ENCODE assay signal across 24 cellular contexts in the genomic region with DNA sequence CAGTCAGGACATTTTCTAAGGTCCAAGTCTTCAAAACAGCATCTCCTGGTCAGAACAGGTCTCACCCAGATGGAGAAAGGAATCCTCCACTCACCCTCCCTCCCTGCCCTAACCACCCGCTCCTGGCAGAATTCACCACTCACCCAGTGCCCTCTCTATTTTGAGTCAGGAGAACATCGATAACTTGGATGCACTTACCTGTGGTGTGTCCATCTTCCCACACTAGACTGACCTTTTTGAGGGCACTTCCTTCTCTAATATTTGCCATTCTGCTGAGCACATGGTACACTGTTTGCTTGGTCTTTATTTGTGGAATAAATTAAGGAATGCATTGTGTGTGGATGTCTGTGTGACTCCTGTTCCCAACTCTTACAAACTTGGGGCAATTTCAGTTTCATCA.
DNase-seq lines count a peak whose midpoint lies in the region; ATAC-seq, FAIRE-seq and TF ChIP-seq lines count a peak whose summit lies in the region.
"Had no signal": no experiment of that assay in that cellular context is flagged by ENCODE, and none has a peak within 500 bp of the region (broad histone marks: within the 10 kb centered on the region; RNA-seq: fewer than 3 reads in every experiment).

No MANE protein-coding gene starts in this region.

- H3K36me3 ChIP-seq in pancreas, result no peaks in the 10 kb centered on the region
- H3K36me3 ChIP-seq: BE2C; BLaER1 treated with 17β-estradiol and CSF1 and Interleukin-3, amounts not matched to agents 10 nM and 100 nM had no signal

- FAIRE-seq in pancreas (lab: Jason Lieb, UNC), result no peak
- FAIRE-seq: A549, GM12878, GM19239, H1 had no signal

- WGBS in pancreas, 2 donors, result 42 to 50% methylated on average over 2 of the region's 2 CpGs

- peak; percentile 82 for ATAC-seq in left lobe of liver
- ATAC-seq in pancreas, result peak; percentile 43 to 85 (median 59)
- no peak for ATAC-seq in HG03442 (IDR thresholded peaks at IDR 0.05; ENCODE audit: unreplicated experiment)
- ATAC-seq: A549, GM12878 had no signal

- intact Hi-C loops in pancreas (cut with DNase I), result no loop called here

- peaks cover 4 to 8% (median 6%) of the 10 kb centered on the region in 3 donors for H3K4me1 ChIP-seq in pancreas
- H3K4me1 ChIP-seq: A549, BE2C had no signal

- no peaks in the 10 kb centered on the region for H3K9me3 ChIP-seq in pancreas
- H3K9me3 ChIP-seq: A549; BE2C; BLaER1 treated with 17β-estradiol and CSF1 and Interleukin-3, amounts not matched to agents 10 nM and 100 nM had no signal

- peak overlapping the region; percentile 29 for H3K27ac ChIP-seq in C4-2B
- peak overlapping the region in 2 of 4 donors; percentile 33 to 75 for H3K27ac ChIP-seq in pancreas
- H3K27ac ChIP-seq: A549; BLaER1 treated with 17β-estradiol and CSF1 and Interleukin-3, amounts not matched to agents 10 nM and 100 nM; GM23248 had no signal

- H3K4me3 ChIP-seq in pancreas, result no peak overlapping the region
- H3K4me3 ChIP-seq: A549; BLaER1 treated with 17β-estradiol and CSF1 and Interleukin-3, amounts not matched to agents 10 nM and 100 nM; GM12878; GM23248 had no signal

- DNase-seq in SIG-M5 treated with dmso at 0.1 percent for 504 hours (lab: John Stamatoyannopoulos, UW; ENCODE audit: unreplicated experiment) (peak; percentile 19), SIG-M5 (lab: John Stamatoyannopoulos, UW) (no peak), left lobe of liver (ENCODE audit: low spot score) (peak; percentile 59), pancreas (peak in 2 of 6 donors; percentile 66 to 80)
- DNase-seq in activated CD4-positive, alpha-beta T cell treated with anti-CD3 and anti-CD28 coated beads, Interleukin-2, amount 50 U/mL, for 1 hour, result no peak
- DNase-seq: 8988T; ACHN; AML-193; BE2C; Calu3; CD4-positive, alpha-beta memory T cell; COR-L47; EL; GDM1; GM23248; H7; HCEC 1CT had no signal

- no peak for TF ChIP-seq CTCF in C4-2B (conservative IDR thresholded peaks at IDR 0.05)
- TF ChIP-seq CTCF in pancreas (IDR thresholded peaks at IDR 0.05), result no peak

- H3K27me3 ChIP-seq in pancreas, result no peaks in the 10 kb centered on the region
- H3K27me3 ChIP-seq: BLaER1 treated with 17β-estradiol and CSF1 and Interleukin-3, amounts not matched to agents 10 nM and 100 nM had no signal

Comparison
In these comparisons a context has a peak if more than half of its experiments do, and no peak if none do; other contexts are left out.
1. DNase-seq: peak in SIG-M5 treated with dmso at 0.1 percent for 504 hours (single experiment) and left lobe of liver (single experiment); none in SIG-M5 (single experiment) and activated CD4-positive, alpha-beta T cell treated with anti-CD3 and anti-CD28 coated beads, Interleukin-2, amount 50 U/mL, for 1 hour (single experiment).